In genomic region chr3:49388416-49388815, GRCh38 we compare ENCODE assay signal across 15 cellular contexts. TPM values are rescaled to one million over a fixed set of nuclear protein-coding genes. Genes with fewer than 3 reads are reported as not detected.
DNase-seq lines count a peak whose midpoint lies in the region; ATAC-seq and TF ChIP-seq lines count a peak whose summit lies in the region.
"Had no signal": no experiment of that assay in that cellular context is flagged by ENCODE, and none has a peak within 500 bp of the region (broad histone marks: within the 10 kb centered on the region; RNA-seq: fewer than 3 reads in every experiment).

No MANE protein-coding gene starts in this region.

- peaks cover 66% of the 10 kb centered on the region for H3K4me1 Mint-ChIP-seq in activated T-cell treated with anti-CD3 and anti-CD28 coated beads, Interleukin-2, amount 50 U/mL, for 24 hours (ENCODE audit: low read depth)

- H3K27ac ChIP-seq in RWPE1: peak overlapping the region; percentile 22; the same call in 1 of the 2 replicates
- H3K27ac ChIP-seq in epithelial cell of prostate: peak overlapping the region; percentile 60
- H3K27ac ChIP-seq: A549, Peyer's patch, upper lobe of right lung had no signal

- TF ChIP-seq CTCF in RWPE1 (conservative IDR thresholded peaks at IDR 0.05; ENCODE audit: low read depth): no peak

- H3K36me3 Mint-ChIP-seq in activated T-cell treated with anti-CD3 and anti-CD28 coated beads, Interleukin-2, amount 50 U/mL, for 24 hours (ENCODE audit: low read depth): peaks cover 64% of the 10 kb centered on the region

- peak overlapping the region; percentile 63 for H3K27ac Mint-ChIP-seq in activated T-cell treated with anti-CD3 and anti-CD28 coated beads, Interleukin-2, amount 50 U/mL, for 24 hours
- H3K27ac Mint-ChIP-seq: T-helper 1 cell treated with Interleukin-12 subunit alpha and Interleukin-12 subunit beta and Interleukin-4 antibody, amounts not matched to agents 30 μg/mL and 1 μg/mL, for 36 hours had no signal

- CTCF ChIA-PET in RWPE1 (lab: Yijun Ruan, JAX): no interaction called here

- ATAC-seq in GM18873 (IDR thresholded peaks at IDR 0.05; ENCODE audit: low FRiP score, unreplicated experiment): no peak
- ATAC-seq: upper lobe of right lung had no signal

- no peaks in the 10 kb centered on the region for H3K27me3 Mint-ChIP-seq in activated T-cell treated with anti-CD3 and anti-CD28 coated beads, Interleukin-2, amount 50 U/mL, for 24 hours

- H3K4me3 Mint-ChIP-seq in activated T-cell treated with anti-CD3 and anti-CD28 coated beads, Interleukin-2, amount 50 U/mL, for 24 hours: no peak overlapping the region
- H3K4me3 Mint-ChIP-seq: neural crest cell; T-helper 1 cell treated with Interleukin-12 subunit alpha and Interleukin-12 subunit beta and Interleukin-4 antibody, amounts not matched to agents 30 μg/mL and 1 μg/mL, for 36 hours had no signal

- H3K9me3 Mint-ChIP-seq in activated T-cell treated with anti-CD3 and anti-CD28 coated beads, Interleukin-2, amount 50 U/mL, for 24 hours: no peaks in the 10 kb centered on the region
- H3K9me3 Mint-ChIP-seq: neural crest cell; T-helper 1 cell treated with Interleukin-12 subunit alpha and Interleukin-12 subunit beta and Interleukin-4 antibody, amounts not matched to agents 30 μg/mL and 1 μg/mL, for 36 hours had no signal

- POLR2A ChIA-PET in RWPE1 (lab: Yijun Ruan, JAX; ENCODE audit: low non-redundant PET): no interaction called here

- no peak for DNase-seq in activated T-cell treated with anti-CD3 and anti-CD28 coated beads, Interleukin-2, amount 50 U/mL, for 24 hours
- DNase-seq in activated T-cell treated with anti-CD3 and anti-CD28 coated beads for 4 hours: no peak
- DNase-seq in RWPE1 (ENCODE audit: low spot score): no peak
- no peak for DNase-seq in epithelial cell of prostate (ENCODE audit: low read depth, low spot score)
- peak; percentile 27 for DNase-seq in renal cortical epithelial cell (ENCODE audit: low read depth)
- no peak for DNase-seq in NCI-H345 (lab: John Stamatoyannopoulos, UW)
- DNase-seq in MV-4-11 (lab: John Stamatoyannopoulos, UW): no peak
- DNase-seq: GF-D8, NCI-H2081 treated with DMSO at 0.1 percent for 48 hours, Peyer's patch, upper lobe of right lung had no signal

RNA-seq across cellular contexts. Expression of gene RHOA, which starts 23.4 kb away (rescaled TPM):
- 525 and 698 TPM in 2 replicates for total RNA-seq in renal cortical epithelial cell

RNA-seq across cellular contexts. Expression of gene TCTA, which starts 23.8 kb away (rescaled TPM):
- 14.8 and 32.6 TPM in 2 replicates for total RNA-seq in renal cortical epithelial cell

RNA-seq across cellular contexts. Expression of gene GPX1, which starts 30.3 kb away (rescaled TPM):
- total RNA-seq in renal cortical epithelial cell: 288 and 368 TPM in 2 replicates

RNA-seq across cellular contexts. Expression of gene AMT, which starts 33.9 kb away (rescaled TPM):
- 0.52 and 0.85 TPM in 2 replicates for total RNA-seq in renal cortical epithelial cell

RNA-seq across cellular contexts. Expression of gene NICN1, which starts 40.7 kb away (rescaled TPM):
- total RNA-seq in renal cortical epithelial cell: 0.87 and 10.2 TPM in 2 replicates
